ENCODE assay signal across 9 cellular contexts in genomic region chr10:93437946-93438795, GRCh38. TPM values are rescaled to one million over a fixed set of nuclear protein-coding genes. Genes with fewer than 3 reads are reported as not detected.
DNase-seq lines count a peak whose midpoint lies in the region; ATAC-seq, FAIRE-seq and TF ChIP-seq lines count a peak whose summit lies in the region.
"Had no signal": no experiment of that assay in that cellular context is flagged by ENCODE, and none has a peak within 500 bp of the region (broad histone marks: within the 10 kb centered on the region; RNA-seq: fewer than 3 reads in every experiment).

No MANE protein-coding gene starts in this region.

- H3K36me3 ChIP-seq in HEK293 (ENCODE audit: control insufficient read depth in 2 of 2, insufficient read depth in 1 of 2, low read length in 2 of 2), result no peaks in the 10 kb centered on the region
- no peaks in the 10 kb centered on the region for H3K36me3 ChIP-seq in bronchial epithelial cell (ENCODE audit: control insufficient read depth, insufficient read depth, low read length)
- no peaks in the 10 kb centered on the region for H3K36me3 ChIP-seq in stomach smooth muscle (ENCODE audit: control insufficient read depth in 2 of 2, insufficient read depth in 2 of 2, low read length in 2 of 2)
- H3K36me3 ChIP-seq in BE2C, result no peaks in the 10 kb centered on the region

- DNase-seq in bronchial epithelial cell (ENCODE audit: low read depth), result peak; percentile 55
- DNase-seq in kidney tubule cell (ENCODE audit: low spot score), result peak; percentile 62
- no peak for DNase-seq in midbrain (lab: John Stamatoyannopoulos, UW)
- DNase-seq in BE2C, result no peak
- DNase-seq in DMS53 treated with DMSO at 0.1 percent for 48 hours (lab: John Stamatoyannopoulos, UW; ENCODE audit: unreplicated experiment), result no peak
- DNase-seq: activated T-cell treated with anti-CD3 and anti-CD28 coated beads, Interleukin-2, amount 50 U/mL, for 24 hours had no signal

- peak overlapping the region; percentile 88 to 95 for H3K9ac ChIP-seq in stomach smooth muscle (ENCODE audit: low read length in 2 of 2)

- no peaks in the 10 kb centered on the region for H3K27me3 ChIP-seq in bronchial epithelial cell (ENCODE audit: control insufficient read depth, insufficient read depth, low read length)
- H3K27me3 ChIP-seq in stomach smooth muscle (ENCODE audit: control insufficient read depth in 1 of 2, insufficient read depth in 2 of 2, low read length in 2 of 2), result no peaks in the 10 kb centered on the region
- H3K27me3 ChIP-seq in BE2C, result no peaks in the 10 kb centered on the region

- no peak for ATAC-seq in HG03432 (IDR thresholded peaks at IDR 0.05; ENCODE audit: unreplicated experiment)

- H3K9me3 ChIP-seq in HEK293 (ENCODE audit: control insufficient read depth, insufficient read depth, low read depth, low read length) (no peaks in the 10 kb centered on the region), stomach smooth muscle (ENCODE audit: control insufficient read depth in 2 of 2, low read length in 2 of 2) (no peaks in the 10 kb centered on the region), BE2C (no peaks in the 10 kb centered on the region)

- no peak for FAIRE-seq in bronchial epithelial cell (lab: Jason Lieb, UNC)

- TF ChIP-seq CTCF in HEK293 (tag by site-specific recombination; IDR thresholded peaks at IDR 0.05), result no peak
- TF ChIP-seq CTCF in bronchial epithelial cell (IDR thresholded peaks at IDR 0.05; ENCODE audit: insufficient read depth, low read length, severe bottlenecking), result no peak
- TF ChIP-seq CTCF in BE2C (IDR thresholded peaks at IDR 0.05; ENCODE audit: low read depth, low read length), result no peak

- CTCF ChIA-PET in HEK293 (lab: Yijun Ruan, JAX), result interaction anchor here (1.0 to 2.3 kb wide), 2 partner anchors 44 to 61 kb away, joined by 5 to 11 read pairs; partner anchors contain the start of gene MYOF

- H3K4me1 ChIP-seq in HEK293 (ENCODE audit: control insufficient read depth, insufficient read depth, low read length), result peaks cover 10% of the 10 kb centered on the region
- H3K4me1 ChIP-seq in stomach smooth muscle (ENCODE audit: control insufficient read depth, insufficient read depth, low read length), result peaks cover 71% of the 10 kb centered on the region
- no peaks in the 10 kb centered on the region for H3K4me1 ChIP-seq in BE2C

- POLR2A ChIA-PET in HEK293 (lab: Yijun Ruan, JAX), result interaction anchor here (0.6 to 2.3 kb wide), 7 partner anchors 8 to 1083 kb away, joined by 3 to 14 read pairs (median 7); partner anchors contain the start of gene MYOF

- H3K4me3 ChIP-seq in HEK293 (ENCODE audit: low read depth, low read length) (no peak overlapping the region), bronchial epithelial cell (ENCODE audit: low read depth, low read length) (no peak overlapping the region), stomach smooth muscle (ENCODE audit: low read length in 2 of 2) (peak overlapping the region; percentile 43 to 63), BE2C (ENCODE audit: low read depth, low read length) (no peak overlapping the region)

- H3K27ac ChIP-seq in HEK293 (ENCODE audit: extremely low read depth, low read depth, low read length) (no peak overlapping the region), stomach smooth muscle (ENCODE audit: low read length) (peak overlapping the region; percentile 100)

TF ChIP-seq in HEK293, 187 proteins besides CTCF, POLR2A, EP300 and RAD21:
- TF ChIP-seq KLF10 (tag by site-specific recombination; IDR thresholded peaks at IDR 0.05) (no peak), TCF7L2 (IDR thresholded peaks at IDR 0.05; ENCODE audit: borderline replicate concordance, low read depth, low read length) (no peak), ZNF449 (tag by site-specific recombination; IDR thresholded peaks at IDR 0.05) (no peak), SALL2 (tag by site-specific recombination; IDR thresholded peaks at IDR 0.05; ENCODE audit: borderline replicate concordance) (no peak), WT1 (tag by site-specific recombination; IDR thresholded peaks at IDR 0.05) (no peak), EGR2 (tag by site-specific recombination; IDR thresholded peaks at IDR 0.05; ENCODE audit: low read depth) (peak; percentile 31; the same call in 1 of the 2 replicates), ZNF16 (tag by site-specific recombination; IDR thresholded peaks at IDR 0.05; ENCODE audit: low read depth) (no peak), ZFHX2 (tag by site-specific recombination; conservative IDR thresholded peaks at IDR 0.05) (0 out of 2 replicates have a peak, but pooled peaks have one; percentile 16), ZNF701 (tag by site-specific recombination; IDR thresholded peaks at IDR 0.05) (no peak), ZNF280C (tag by site-specific recombination; IDR thresholded peaks at IDR 0.05) (no peak)

RNA-seq across cellular contexts. Expression of gene MYOF, which starts 44.0 kb away (rescaled TPM):
- 108 and 133 TPM in 2 replicates for total RNA-seq in bronchial epithelial cell
- 0.09 TPM for polyA plus RNA-seq in BE2C (2012; ENCODE audit: insufficient read depth, insufficient read length, low read depth)

RNA-seq across cellular contexts. Expression of gene CEP55, which starts 58.2 kb away (rescaled TPM):
- 0.53 and 2.0 TPM in 2 replicates for total RNA-seq in bronchial epithelial cell
- 2.0 TPM for polyA plus RNA-seq in BE2C (2012; ENCODE audit: insufficient read depth, insufficient read length, low read depth)

Comparison
In these comparisons a context has a peak if more than half of its experiments do, and no peak if none do; other contexts are left out.
1. H3K4me3 ChIP-seq: peak in stomach smooth muscle (2 of 2); none in HEK293 (single experiment), bronchial epithelial cell (single experiment) and BE2C (single experiment).
2. DNase-seq: peak in bronchial epithelial cell (single experiment) and kidney tubule cell (single experiment); none in midbrain (single experiment), BE2C (single experiment) and DMS53 treated with DMSO at 0.1 percent for 48 hours (single experiment).